ENCODE assay signal across 19 cellular contexts in genomic region chr22:48432721-48433518, GRCh38.
"Had no signal": no experiment of that assay in that cellular context is flagged by ENCODE, and none has a peak within 500 bp of the region (broad histone marks: within the 10 kb centered on the region; RNA-seq: fewer than 3 reads in every experiment).

No MANE protein-coding gene starts in this region.

- H3K4me3 ChIP-seq: breast epithelium, gastroesophageal sphincter, heart left ventricle, left lung, mucosa of descending colon, thyroid gland had no signal

- H3K9me3 ChIP-seq: breast epithelium, gastroesophageal sphincter, heart left ventricle, left lung, mucosa of descending colon, thyroid gland had no signal

- H3K4me3 Mint-ChIP-seq: activated CD4-positive, alpha-beta T cell treated with anti-CD3 and anti-CD28 coated beads for 36 hours; activated naive CD8-positive, alpha-beta T cell treated with anti-CD3 and anti-CD28 coated beads, Interleukin-2, amount 10 ng/mL, durations not matched to agents 7 days and 5 days; naive B cell; T-cell; WTC11 had no signal

- H3K9me3 Mint-ChIP-seq: activated naive CD8-positive, alpha-beta T cell treated with anti-CD3 and anti-CD28 coated beads, Interleukin-2, amount 10 ng/mL, durations not matched to agents 7 days and 5 days; T-cell; WTC11 had no signal

- H3K36me3 Mint-ChIP-seq: activated naive CD8-positive, alpha-beta T cell treated with anti-CD3 and anti-CD28 coated beads, Interleukin-2, amount 10 ng/mL, durations not matched to agents 7 days and 5 days; naive B cell; T-cell; WTC11 had no signal

- H3K27ac ChIP-seq: breast epithelium, gastroesophageal sphincter, heart left ventricle, left lung, parathyroid adenoma, thyroid gland had no signal

- H3K27ac Mint-ChIP-seq: activated CD4-positive, alpha-beta T cell treated with anti-CD3 and anti-CD28 coated beads for 36 hours; activated naive CD8-positive, alpha-beta T cell treated with anti-CD3 and anti-CD28 coated beads, Interleukin-2, amount 10 ng/mL, durations not matched to agents 7 days and 5 days; naive B cell; T-cell; WTC11 had no signal

- ATAC-seq: activated CD4-positive, alpha-beta T cell treated with anti-CD3 and anti-CD28 coated beads for 36 hours; esophagus mucosa; gastroesophageal sphincter; heart left ventricle; left lung; T-cell; WTC11 had no signal

- H3K4me1 Mint-ChIP-seq: activated CD4-positive, alpha-beta T cell treated with anti-CD3 and anti-CD28 coated beads for 36 hours; activated naive CD8-positive, alpha-beta T cell treated with anti-CD3 and anti-CD28 coated beads, Interleukin-2, amount 10 ng/mL, durations not matched to agents 7 days and 5 days; naive B cell; T-cell had no signal

- H3K4me1 ChIP-seq: breast epithelium, gastroesophageal sphincter, heart left ventricle, left lung, parathyroid adenoma, thyroid gland had no signal

- H3K27me3 Mint-ChIP-seq: activated CD4-positive, alpha-beta T cell treated with anti-CD3 and anti-CD28 coated beads for 36 hours; activated naive CD8-positive, alpha-beta T cell treated with anti-CD3 and anti-CD28 coated beads, Interleukin-2, amount 10 ng/mL, durations not matched to agents 7 days and 5 days had no signal

- DNase-seq: activated CD4-positive, alpha-beta T cell treated with anti-CD3 and anti-CD28 coated beads for 36 hours; activated CD4-positive, alpha-beta T cell treated with anti-CD3 and anti-CD28 coated beads, Interleukin-2, amount 50 U/mL, for 48 hours; activated naive CD4-positive, alpha-beta T cell treated with Interleukin-2 at 50 U/mL for 16 hours; activated naive CD8-positive, alpha-beta T cell treated with anti-CD3 and anti-CD28 coated beads, Interleukin-2, amount 10 ng/mL, durations not matched to agents 7 days and 5 days; activated T-cell treated with anti-CD3 and anti-CD28 coated beads for 4 hours; effector CD4-positive, alpha-beta T cell; heart left ventricle; mammary epithelial cell; mucosa of descending colon; naive B cell; stimulated activated naive CD4-positive, alpha-beta T cell; T-cell; thyroid gland had no signal
